ENCODE assay signal across 39 cellular contexts in the genomic region with DNA sequence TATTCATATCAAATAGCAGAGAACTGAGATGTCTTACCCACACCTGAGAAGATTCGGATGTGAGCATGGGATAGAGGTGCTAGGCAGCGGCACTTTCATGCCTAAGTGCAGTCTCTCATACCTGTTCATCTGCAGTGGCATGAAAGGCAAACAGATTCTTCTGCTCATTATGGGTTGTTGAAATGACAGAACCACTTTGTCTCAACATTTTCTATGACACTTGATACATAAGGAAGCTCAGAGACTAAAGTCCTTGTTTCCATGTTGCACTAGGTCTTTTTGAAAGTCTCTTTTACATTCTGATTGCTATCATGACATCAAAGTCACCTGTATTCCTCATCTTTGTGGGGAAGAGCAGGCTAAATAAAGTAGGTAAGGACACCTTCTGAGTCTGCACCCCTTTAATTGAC. TPM values are rescaled to one million over a fixed set of nuclear protein-coding genes. Genes with fewer than 3 reads are reported as not detected.
"Had no signal": no experiment of that assay in that cellular context is flagged by ENCODE, and none has a peak within 500 bp of the region (broad histone marks: within the 10 kb centered on the region; RNA-seq: fewer than 3 reads in every experiment).

No MANE protein-coding gene starts in this region.

- H3K36me3 Mint-ChIP-seq: activated CD8-positive, alpha-beta memory T cell treated with anti-CD3 and anti-CD28 coated beads, Interleukin-2, amount 10 ng/mL, durations not matched to agents 7 days and 5 days; activated naive CD4-positive, alpha-beta T cell treated with anti-CD3 and anti-CD28 coated beads, Interleukin-2, amount 10 ng/mL, durations not matched to agents 7 days and 5 days; activated naive CD4-positive, alpha-beta T cell treated with anti-CD3 and anti-CD28 coated beads, Interleukin-2, amount 50 U/mL, for 24 hours; activated naive CD8-positive, alpha-beta T cell; activated naive CD8-positive, alpha-beta T cell treated with anti-CD3 and anti-CD28 coated beads, Interleukin-2, amount 10 ng/mL, durations not matched to agents 7 days and 5 days; brain had no signal

- H3K9me3 Mint-ChIP-seq: activated CD4-positive, alpha-beta memory T cell treated with anti-CD3 and anti-CD28 coated beads, Interleukin-2, amount 10 ng/mL, durations not matched to agents 7 days and 5 days; activated CD4-positive, alpha-beta T cell treated with anti-CD3 and anti-CD28 coated beads, Interleukin-2, amount 10 ng/mL, durations not matched to agents 7 days and 5 days; activated naive CD4-positive, alpha-beta T cell treated with anti-CD3 and anti-CD28 coated beads, Interleukin-2, amount 10 ng/mL, durations not matched to agents 7 days and 5 days; activated naive CD4-positive, alpha-beta T cell treated with anti-CD3 and anti-CD28 coated beads, Interleukin-2, amount 50 U/mL, for 24 hours; activated naive CD8-positive, alpha-beta T cell treated with anti-CD3 and anti-CD28 coated beads, Interleukin-2, amount 10 ng/mL, durations not matched to agents 7 days and 5 days; activated naive CD8-positive, alpha-beta T cell treated with anti-CD3 and anti-CD28 coated beads, Interleukin-2, amount 50 U/mL, for 24 hours; activated T-cell treated with anti-CD3 and anti-CD28 coated beads, Interleukin-2, amount 50 U/mL, for 24 hours; activated T-helper 2 cell treated with anti-CD3 and anti-CD28 coated beads, Interferon-gamma antibody, Interleukin-2, Interleukin-4, amounts not matched to agents 10 μg/mL and 5 μg/mL and 100 μg/mL, durations not matched to agents 14 hours and 24 hours and 36 hours; central memory CD8-positive, alpha-beta T cell; T-helper 1 cell treated with Interleukin-12 subunit alpha and Interleukin-12 subunit beta and Interleukin-4 antibody, amounts not matched to agents 30 μg/mL and 1 μg/mL, for 36 hours; T-helper 2 cell treated with Interferon-gamma antibody and Interleukin-4, amounts not matched to agents 5 μg/mL and 100 μg/mL, for 36 hours had no signal

- H3K27ac Mint-ChIP-seq: activated CD4-positive, alpha-beta memory T cell treated with anti-CD3 and anti-CD28 coated beads, Interleukin-2, amount 10 ng/mL, durations not matched to agents 7 days and 5 days; activated CD4-positive, alpha-beta T cell treated with anti-CD3 and anti-CD28 coated beads for 36 hours; activated CD4-positive, alpha-beta T cell treated with anti-CD3 and anti-CD28 coated beads, Interleukin-2, amount 10 ng/mL, durations not matched to agents 7 days and 5 days; activated CD8-positive, alpha-beta memory T cell treated with anti-CD3 and anti-CD28 coated beads, Interleukin-2, amount 10 ng/mL, durations not matched to agents 7 days and 5 days; activated CD8-positive, alpha-beta T cell treated with anti-CD3 and anti-CD28 coated beads, Interleukin-2, amount 10 ng/mL, durations not matched to agents 7 days and 5 days; activated naive CD4-positive, alpha-beta T cell treated with anti-CD3 and anti-CD28 coated beads, Interleukin-2, amount 10 ng/mL, durations not matched to agents 7 days and 5 days; activated naive CD4-positive, alpha-beta T cell treated with anti-CD3 and anti-CD28 coated beads, Interleukin-2, amount 50 U/mL, for 24 hours; activated naive CD8-positive, alpha-beta T cell; activated naive CD8-positive, alpha-beta T cell treated with anti-CD3 and anti-CD28 coated beads, Interleukin-2, amount 10 ng/mL, durations not matched to agents 7 days and 5 days; activated naive CD8-positive, alpha-beta T cell treated with anti-CD3 and anti-CD28 coated beads, Interleukin-2, amount 50 U/mL, for 24 hours; activated T-cell treated with anti-CD3 and anti-CD28 coated beads, Interleukin-2, amount 50 U/mL, for 24 hours; activated T-helper 2 cell treated with anti-CD3 and anti-CD28 coated beads, Interferon-gamma antibody, Interleukin-2, Interleukin-4, amounts not matched to agents 10 μg/mL and 5 μg/mL and 100 μg/mL, durations not matched to agents 14 hours and 24 hours and 36 hours; brain; T-helper 1 cell treated with Interleukin-12 subunit alpha and Interleukin-12 subunit beta and Interleukin-4 antibody, amounts not matched to agents 30 μg/mL and 1 μg/mL, for 36 hours; T-helper 2 cell treated with Interferon-gamma antibody and Interleukin-4, amounts not matched to agents 5 μg/mL and 100 μg/mL, for 36 hours had no signal

- H3K4me1 ChIP-seq: ascending aorta had no signal

- H3K9me3 ChIP-seq: ascending aorta had no signal

- ATAC-seq: activated CD4-positive, alpha-beta T cell treated with anti-CD3 and anti-CD28 coated beads for 36 hours; activated CD4-positive, CD25-positive, alpha-beta regulatory T cell treated with anti-CD3 and anti-CD28 coated beads, Interleukin-2, amount 50 U/mL, for 24 hours; activated CD8-positive, alpha-beta memory T cell treated with anti-CD3 and anti-CD28 coated beads, Interleukin-2, amount 10 ng/mL, durations not matched to agents 7 days and 5 days; activated CD8-positive, alpha-beta T cell treated with anti-CD3 and anti-CD28 coated beads, Interleukin-2, amount 10 ng/mL, durations not matched to agents 7 days and 5 days; activated naive CD8-positive, alpha-beta T cell treated with anti-CD3 and anti-CD28 coated beads, Interleukin-2, amount 50 U/mL, for 24 hours had no signal

- H3K27me3 Mint-ChIP-seq: activated naive CD8-positive, alpha-beta T cell treated with anti-CD3 and anti-CD28 coated beads, Interleukin-2, amount 50 U/mL, for 24 hours; brain had no signal

- H3K36me3 ChIP-seq: ascending aorta, cardiac muscle cell had no signal

- DNase-seq: activated CD4-positive, alpha-beta memory T cell treated with anti-CD3 and anti-CD28 coated beads, Interleukin-2, amount 10 ng/mL, durations not matched to agents 7 days and 5 days; activated CD4-positive, alpha-beta T cell treated with anti-CD3 and anti-CD28 coated beads for 1 hour; activated CD4-positive, alpha-beta T cell treated with anti-CD3 and anti-CD28 coated beads for 36 hours; activated CD4-positive, alpha-beta T cell treated with anti-CD3 and anti-CD28 coated beads for 48 hours; activated CD4-positive, alpha-beta T cell treated with anti-CD3 and anti-CD28 coated beads, Interleukin-2, amount 10 ng/mL, durations not matched to agents 7 days and 5 days; activated CD4-positive, alpha-beta T cell treated with anti-CD3 and anti-CD28 coated beads, Interleukin-2, amount 50 U/mL, for 48 hours; activated CD4-positive, CD25-positive, alpha-beta regulatory T cell; activated CD8-positive, alpha-beta memory T cell treated with anti-CD3 and anti-CD28 coated beads for 24 hours; activated CD8-positive, alpha-beta memory T cell treated with anti-CD3 and anti-CD28 coated beads, Interleukin-2, amount 10 ng/mL, durations not matched to agents 7 days and 5 days; activated CD8-positive, alpha-beta memory T cell treated with anti-CD3 and anti-CD28 coated beads, Interleukin-2, amount 50 U/mL, for 48 hours; activated CD8-positive, alpha-beta T cell treated with anti-CD3 and anti-CD28 coated beads, Interleukin-2, amount 10 ng/mL, durations not matched to agents 7 days and 5 days; activated effector memory CD4-positive, alpha-beta T cell treated with Interleukin-2 at 50 U/mL for 16 hours; activated gamma-delta T cell; activated naive CD4-positive, alpha-beta T cell treated with anti-CD3 and anti-CD28 coated beads, Interleukin-2, amount 10 ng/mL, durations not matched to agents 7 days and 5 days; activated naive CD4-positive, alpha-beta T cell treated with Interleukin-2 at 50 U/mL for 16 hours; activated naive CD8-positive, alpha-beta T cell treated with anti-CD3 and anti-CD28 coated beads, Interleukin-2, amount 10 ng/mL, durations not matched to agents 7 days and 5 days; activated naive CD8-positive, alpha-beta T cell treated with anti-CD3 and anti-CD28 coated beads, Interleukin-2, amount 50 U/mL, for 24 hours; activated T-cell treated with anti-CD3 and anti-CD28 coated beads, Interleukin-2, amount 50 U/mL, for 24 hours; activated T-cell treated with anti-CD3 and anti-CD28 coated beads, Interleukin-2, amount 50 U/mL, for 48 hours; amygdala; anterior cingulate cortex; caudate nucleus; cerebellar nuclear complex; T-helper 1 cell; T-helper 2 cell; T-helper 9 cell had no signal

- H3K4me3 Mint-ChIP-seq: activated CD4-positive, alpha-beta memory T cell treated with anti-CD3 and anti-CD28 coated beads, Interleukin-2, amount 10 ng/mL, durations not matched to agents 7 days and 5 days; activated CD4-positive, alpha-beta T cell treated with anti-CD3 and anti-CD28 coated beads for 36 hours; activated CD4-positive, alpha-beta T cell treated with anti-CD3 and anti-CD28 coated beads, Interleukin-2, amount 10 ng/mL, durations not matched to agents 7 days and 5 days; activated CD8-positive, alpha-beta memory T cell treated with anti-CD3 and anti-CD28 coated beads, Interleukin-2, amount 10 ng/mL, durations not matched to agents 7 days and 5 days; activated CD8-positive, alpha-beta T cell treated with anti-CD3 and anti-CD28 coated beads, Interleukin-2, amount 10 ng/mL, durations not matched to agents 7 days and 5 days; activated naive CD4-positive, alpha-beta T cell treated with anti-CD3 and anti-CD28 coated beads, Interleukin-2, amount 10 ng/mL, durations not matched to agents 7 days and 5 days; activated naive CD4-positive, alpha-beta T cell treated with anti-CD3 and anti-CD28 coated beads, Interleukin-2, amount 50 U/mL, for 24 hours; activated naive CD8-positive, alpha-beta T cell; activated naive CD8-positive, alpha-beta T cell treated with anti-CD3 and anti-CD28 coated beads, Interleukin-2, amount 10 ng/mL, durations not matched to agents 7 days and 5 days; activated naive CD8-positive, alpha-beta T cell treated with anti-CD3 and anti-CD28 coated beads, Interleukin-2, amount 50 U/mL, for 24 hours; activated T-cell treated with anti-CD3 and anti-CD28 coated beads, Interleukin-2, amount 50 U/mL, for 24 hours; brain; central memory CD8-positive, alpha-beta T cell; T-helper 1 cell treated with Interleukin-12 subunit alpha and Interleukin-12 subunit beta and Interleukin-4 antibody, amounts not matched to agents 30 μg/mL and 1 μg/mL, for 36 hours; T-helper 2 cell treated with Interferon-gamma antibody and Interleukin-4, amounts not matched to agents 5 μg/mL and 100 μg/mL, for 36 hours had no signal

- H3K27me3 ChIP-seq: ascending aorta, cardiac muscle cell had no signal

- FAIRE-seq: bronchial epithelial cell, TTC549 had no signal

- H3K4me3 ChIP-seq: ascending aorta, cardiac muscle cell had no signal

- H3K4me1 Mint-ChIP-seq: activated CD4-positive, alpha-beta memory T cell treated with anti-CD3 and anti-CD28 coated beads, Interleukin-2, amount 10 ng/mL, durations not matched to agents 7 days and 5 days; activated CD4-positive, alpha-beta T cell treated with anti-CD3 and anti-CD28 coated beads for 36 hours; activated CD4-positive, alpha-beta T cell treated with anti-CD3 and anti-CD28 coated beads, Interleukin-2, amount 10 ng/mL, durations not matched to agents 7 days and 5 days; activated CD8-positive, alpha-beta memory T cell treated with anti-CD3 and anti-CD28 coated beads, Interleukin-2, amount 10 ng/mL, durations not matched to agents 7 days and 5 days; activated naive CD4-positive, alpha-beta T cell treated with anti-CD3 and anti-CD28 coated beads, Interleukin-2, amount 10 ng/mL, durations not matched to agents 7 days and 5 days; activated naive CD4-positive, alpha-beta T cell treated with anti-CD3 and anti-CD28 coated beads, Interleukin-2, amount 50 U/mL, for 24 hours; activated naive CD8-positive, alpha-beta T cell treated with anti-CD3 and anti-CD28 coated beads, Interleukin-2, amount 10 ng/mL, durations not matched to agents 7 days and 5 days; activated naive CD8-positive, alpha-beta T cell treated with anti-CD3 and anti-CD28 coated beads, Interleukin-2, amount 50 U/mL, for 24 hours; brain; central memory CD8-positive, alpha-beta T cell had no signal

- H3K27ac ChIP-seq: ascending aorta, cardiac muscle cell, VCaP had no signal

RNA-seq across cellular contexts. Expression of gene SCN1A, which starts 8.0 kb away (rescaled TPM):
- total RNA-seq: activated CD4-positive, alpha-beta memory T cell treated with anti-CD3 and anti-CD28 coated beads, Interleukin-2, amount 10 ng/mL, durations not matched to agents 7 days and 5 days; activated CD4-positive, alpha-beta T cell treated with anti-CD3 and anti-CD28 coated beads for 36 hours; activated CD4-positive, alpha-beta T cell treated with anti-CD3 and anti-CD28 coated beads, Interleukin-2, amount 10 ng/mL, durations not matched to agents 7 days and 5 days; activated CD8-positive, alpha-beta memory T cell treated with anti-CD3 and anti-CD28 coated beads, Interleukin-2, amount 10 ng/mL, durations not matched to agents 7 days and 5 days; activated CD8-positive, alpha-beta T cell treated with anti-CD3 and anti-CD28 coated beads, Interleukin-2, amount 10 ng/mL, durations not matched to agents 7 days and 5 days; activated naive CD8-positive, alpha-beta T cell treated with anti-CD3 and anti-CD28 coated beads, Interleukin-2, amount 10 ng/mL, durations not matched to agents 7 days and 5 days; activated T-helper 2 cell treated with anti-CD3 and anti-CD28 coated beads, Interferon-gamma antibody, Interleukin-2, Interleukin-4, amounts not matched to agents 10 μg/mL and 5 μg/mL and 100 μg/mL, durations not matched to agents 14 hours and 24 hours and 36 hours; ascending aorta; bronchial epithelial cell had no signal
- polyA plus RNA-seq: cardiac muscle cell had no signal
